17 cellular contexts compared by ENCODE assay signal in genomic region chrX:3582421-3582820, GRCh38.
DNase-seq lines count a peak whose midpoint lies in the region; ATAC-seq and TF ChIP-seq lines count a peak whose summit lies in the region.
"Had no signal": no experiment of that assay in that cellular context is flagged by ENCODE, and none has a peak within 500 bp of the region (broad histone marks: within the 10 kb centered on the region; RNA-seq: fewer than 3 reads in every experiment).

No MANE protein-coding gene starts in this region.

- intact Hi-C loops in colonic mucosa (cut with DNase I), result no loop called here

- H3K27me3 ChIP-seq in adipocyte (replicated peaks; ENCODE audit: control insufficient read depth, insufficient read depth, low read length) (no peaks in the 10 kb centered on the region), fibroblast of lung (ENCODE audit: control insufficient read depth, insufficient read depth, low read length) (no peaks in the 10 kb centered on the region), osteoblast (ENCODE audit: insufficient read depth, low read length) (no peaks in the 10 kb centered on the region), colonic mucosa (no peaks in the 10 kb centered on the region)
- H3K27me3 ChIP-seq: BLaER1 had no signal

- ATAC-seq in GM21737 (IDR thresholded peaks at IDR 0.05; ENCODE audit: unreplicated experiment), result no peak
- ATAC-seq: GM23338 had no signal

- H3K9me3 ChIP-seq in adipocyte (ENCODE audit: control insufficient read depth, low read length), result peaks cover 8% of the 10 kb centered on the region
- no peaks in the 10 kb centered on the region for H3K9me3 ChIP-seq in fibroblast of lung (ENCODE audit: control insufficient read depth, insufficient read depth, low read depth, low read length)
- no peaks in the 10 kb centered on the region for H3K9me3 ChIP-seq in osteoblast (ENCODE audit: low read depth, low read length)
- H3K9me3 ChIP-seq in colonic mucosa, result no peaks in the 10 kb centered on the region
- H3K9me3 ChIP-seq: BLaER1, Caco-2 had no signal

- H3K4me1 ChIP-seq in adipocyte (ENCODE audit: control insufficient read depth, insufficient read depth, low read length) (peaks cover 1% of the 10 kb centered on the region), fibroblast of lung (ENCODE audit: control insufficient read depth, extremely low read depth, insufficient read depth, low read length) (no peaks in the 10 kb centered on the region), osteoblast (ENCODE audit: insufficient read depth, low read length) (no peaks in the 10 kb centered on the region), colonic mucosa (no peaks in the 10 kb centered on the region)
- H3K4me1 ChIP-seq: Caco-2 had no signal

- H3K4me2 ChIP-seq in fibroblast of lung (ENCODE audit: extremely low read depth, insufficient read depth, low read length) (no peak overlapping the region), osteoblast (ENCODE audit: insufficient read depth, low read length) (no peak overlapping the region)
- H3K4me2 ChIP-seq: BLaER1, GM23338 had no signal

- H3K27ac ChIP-seq in fibroblast of lung (ENCODE audit: insufficient read depth, low read length) (no peak overlapping the region), osteoblast (ENCODE audit: low read depth, low read length) (no peak overlapping the region), colonic mucosa (no peak overlapping the region)
- H3K27ac ChIP-seq: BLaER1 had no signal

- no peak overlapping the region for H3K9ac ChIP-seq in adipocyte (ENCODE audit: low read length)
- H3K9ac ChIP-seq in fibroblast of lung (ENCODE audit: insufficient read depth, low read length), result no peak overlapping the region
- no peak overlapping the region for H3K9ac ChIP-seq in colonic mucosa (ENCODE audit: low read depth in 2 of 2, low read length in 2 of 2)
- H3K9ac ChIP-seq: BLaER1 had no signal

- H3K79me2 ChIP-seq in fibroblast of lung (ENCODE audit: control insufficient read depth, insufficient read depth, low read length) (no peaks in the 10 kb centered on the region), osteoblast (ENCODE audit: insufficient read depth, low read length) (no peaks in the 10 kb centered on the region)

- H3K36me3 ChIP-seq in adipocyte (ENCODE audit: control insufficient read depth, insufficient read depth, low read length, severe bottlenecking), result no peaks in the 10 kb centered on the region
- H3K36me3 ChIP-seq in fibroblast of lung (ENCODE audit: control insufficient read depth, insufficient read depth, low read length), result no peaks in the 10 kb centered on the region
- H3K36me3 ChIP-seq in osteoblast (ENCODE audit: insufficient read depth, low read length), result no peaks in the 10 kb centered on the region
- no peaks in the 10 kb centered on the region for H3K36me3 ChIP-seq in colonic mucosa

- no peak for TF ChIP-seq CTCF in fibroblast of lung (conservative IDR thresholded peaks at IDR 0.05 in 1 of 2, IDR thresholded peaks at IDR 0.05 in 1 of 2; ENCODE audit: low read depth in 1 of 2, low read length in 2 of 2)
- TF ChIP-seq CTCF in osteoblast (IDR thresholded peaks at IDR 0.05; ENCODE audit: extremely low read depth, low read depth, low read length), result no peak
- no peak for TF ChIP-seq CTCF in colonic mucosa (IDR thresholded peaks at IDR 0.05)

- H4K20me1 ChIP-seq in fibroblast of lung (ENCODE audit: control insufficient read depth, extremely low read depth, insufficient read depth, low read length) (no peaks in the 10 kb centered on the region), osteoblast (ENCODE audit: insufficient read depth, low read length) (no peaks in the 10 kb centered on the region)
- H4K20me1 ChIP-seq: BLaER1 had no signal

- DNase-seq in GM03348 (ENCODE audit: low spot score) (peak; percentile 2), adipocyte (ENCODE audit: low read depth) (peak; percentile 38), fibroblast of lung (ENCODE audit: low read depth in 2 of 2) (peak; percentile 1 to 19), osteoblast (ENCODE audit: insufficient read length, low spot score, missing footprints) (peak; percentile 6), kidney tubule cell (ENCODE audit: low spot score) (no peak), colonic mucosa (no peak)
- no peak for DNase-seq in activated CD8-positive, alpha-beta memory T cell treated with anti-CD3 and anti-CD28 coated beads for 24 hours
- DNase-seq: AML-193; Caco-2; CD8-positive, alpha-beta memory T cell; DND-41; GF-D8; H7; HFFc6 had no signal

- H3K4me3 ChIP-seq in adipocyte (ENCODE audit: low read length) (no peak overlapping the region), fibroblast of lung (replicated peaks in 1 of 4; ENCODE audit: control extremely low read depth in 1 of 4, insufficient read depth in 1 of 4, low read depth in 3 of 4, low read length in 4 of 4) (no peak overlapping the region), osteoblast (ENCODE audit: insufficient read depth, low read length) (no peak overlapping the region), colonic mucosa (no peak overlapping the region)
- H3K4me3 ChIP-seq: BLaER1, GM23338 had no signal

- no peak overlapping the region for H2AFZ ChIP-seq in fibroblast of lung (ENCODE audit: low read length)
- no peak overlapping the region for H2AFZ ChIP-seq in osteoblast (ENCODE audit: low read length)
- H2AFZ ChIP-seq: GM23338 had no signal

Comparison
In these comparisons a context has a peak if more than half of its experiments do, and no peak if none do; other contexts are left out.
1. DNase-seq: peak in GM03348 (single experiment), adipocyte (single experiment), fibroblast of lung (2 of 2) and osteoblast (single experiment); none in activated CD8-positive, alpha-beta memory T cell treated with anti-CD3 and anti-CD28 coated beads for 24 hours (single experiment), kidney tubule cell (single experiment) and colonic mucosa (single experiment).